25 cellular contexts compared by ENCODE assay signal in genomic region chr7:75629042-75629441, GRCh38.
"Had no signal": no experiment of that assay in that cellular context is flagged by ENCODE, and none has a peak within 500 bp of the region (broad histone marks: within the 10 kb centered on the region; RNA-seq: fewer than 3 reads in every experiment).

No MANE protein-coding gene starts in this region.

- H3K27ac ChIP-seq: esophagus muscularis mucosa, ovary, SJCRH30, stomach, WERI-Rb-1 had no signal

- DNase-seq: activated CD4-positive, alpha-beta T cell treated with anti-CD3 and anti-CD28 coated beads, Interleukin-2, amount 50 U/mL, for 48 hours; activated effector memory CD4-positive, alpha-beta T cell treated with Interleukin-2 at 50 U/mL for 16 hours; activated naive CD4-positive, alpha-beta T cell treated with anti-CD3 and anti-CD28 coated beads for 36 hours; activated naive CD8-positive, alpha-beta T cell treated with anti-CD3 and anti-CD28 coated beads, Interleukin-2, amount 10 ng/mL, durations not matched to agents 7 days and 5 days; activated T-cell treated with anti-CD3 and anti-CD28 coated beads, Interleukin-2, amount 50 U/mL, for 72 hours; central memory CD4-positive, alpha-beta T cell; dermis blood vessel endothelial cell; effector memory CD8-positive, alpha-beta T cell; glutamatergic neuron; hippocampal formation; kidney glomerular epithelial cell; mesenchymal stem cell; mucosa of descending colon; ovary; SJCRH30; small intestine; stimulated activated CD4-positive, alpha-beta T cell treated with anti-CD3 and anti-CD28 coated beads, Interleukin-2, amount 100 ng/mL, for 24 hours; stomach; T-cell; WERI-Rb-1 had no signal

- H3K36me3 Mint-ChIP-seq: activated naive CD8-positive, alpha-beta T cell treated with anti-CD3 and anti-CD28 coated beads, Interleukin-2, amount 10 ng/mL, durations not matched to agents 7 days and 5 days; stimulated activated memory B cell treated with anti-CD40 and anti-IgM and Interleukin-4, amounts not matched to agents 10 μg/mL and 1 μg/mL and 100 μg/mL, for 72 hours had no signal

- H3K27me3 Mint-ChIP-seq: activated naive CD8-positive, alpha-beta T cell treated with anti-CD3 and anti-CD28 coated beads, Interleukin-2, amount 10 ng/mL, durations not matched to agents 7 days and 5 days; brain; effector memory CD8-positive, alpha-beta T cell; stimulated activated memory B cell treated with anti-CD40 and anti-IgM and Interleukin-4, amounts not matched to agents 10 μg/mL and 1 μg/mL and 100 μg/mL, for 72 hours; T-cell; type B pancreatic cell had no signal

- H3K4me1 Mint-ChIP-seq: stimulated activated memory B cell treated with anti-CD40 and anti-IgM and Interleukin-4, amounts not matched to agents 10 μg/mL and 1 μg/mL and 100 μg/mL, for 72 hours; T-cell had no signal

- H3K36me3 ChIP-seq: ovary, stomach had no signal

- ATAC-seq: activated T-cell treated with anti-CD3 and anti-CD28 coated beads, Interleukin-2, amount 50 U/mL, for 72 hours; effector memory CD8-positive, alpha-beta T cell; mucosa of descending colon; sciatic nerve; stimulated activated memory B cell treated with anti-CD40 and anti-IgM and Interleukin-4, amounts not matched to agents 10 μg/mL and 1 μg/mL and 100 μg/mL, for 72 hours; T-cell had no signal

- H3K9me3 ChIP-seq: ovary had no signal

- H3K4me1 ChIP-seq: SJCRH30 had no signal

- H3K4me3 ChIP-seq: esophagus muscularis mucosa, mucosa of descending colon, ovary, SJCRH30, stomach had no signal

- H3K9me3 Mint-ChIP-seq: effector memory CD8-positive, alpha-beta T cell had no signal

- H3K4me3 Mint-ChIP-seq: activated naive CD4-positive, alpha-beta T cell treated with anti-CD3 and anti-CD28 coated beads for 36 hours; activated naive CD8-positive, alpha-beta T cell treated with anti-CD3 and anti-CD28 coated beads, Interleukin-2, amount 10 ng/mL, durations not matched to agents 7 days and 5 days; activated T-cell treated with anti-CD3 and anti-CD28 coated beads, Interleukin-2, amount 50 U/mL, for 72 hours; brain; effector memory CD8-positive, alpha-beta T cell; stimulated activated memory B cell treated with anti-CD40 and anti-IgM and Interleukin-4, amounts not matched to agents 10 μg/mL and 1 μg/mL and 100 μg/mL, for 72 hours; T-cell; type B pancreatic cell had no signal

- H3K27me3 ChIP-seq: esophagus muscularis mucosa, ovary, SJCRH30, stomach had no signal

- H3K27ac Mint-ChIP-seq: activated naive CD4-positive, alpha-beta T cell treated with anti-CD3 and anti-CD28 coated beads for 36 hours; activated naive CD8-positive, alpha-beta T cell treated with anti-CD3 and anti-CD28 coated beads, Interleukin-2, amount 10 ng/mL, durations not matched to agents 7 days and 5 days; activated T-cell treated with anti-CD3 and anti-CD28 coated beads, Interleukin-2, amount 50 U/mL, for 72 hours; effector memory CD8-positive, alpha-beta T cell; stimulated activated memory B cell treated with anti-CD40 and anti-IgM and Interleukin-4, amounts not matched to agents 10 μg/mL and 1 μg/mL and 100 μg/mL, for 72 hours; T-cell; type B pancreatic cell had no signal
